In genomic region chrX:121165930-121166359, GRCh38 we compare ENCODE assay signal across 22 cellular contexts.
DNase-seq lines count a peak whose midpoint lies in the region; ATAC-seq, FAIRE-seq and TF ChIP-seq lines count a peak whose summit lies in the region.
"Had no signal": no experiment of that assay in that cellular context is flagged by ENCODE, and none has a peak within 500 bp of the region (broad histone marks: within the 10 kb centered on the region; RNA-seq: fewer than 3 reads in every experiment).

No MANE protein-coding gene starts in this region.

- POLR2A ChIA-PET in A549 (lab: Yijun Ruan, JAX), result no interaction called here
- POLR2A ChIA-PET in K562 (lab: Yijun Ruan, JAX), result no interaction called here

- no peak for ATAC-seq in A549
- ATAC-seq in K562, result no peak
- no peak for ATAC-seq in GM21528 (IDR thresholded peaks at IDR 0.05; ENCODE audit: low FRiP score, unreplicated experiment)
- ATAC-seq: CD8-positive, alpha-beta T cell; GM12878 had no signal

- H4K20me1 ChIP-seq in K562 (replicated peaks; ENCODE audit: control insufficient read depth, insufficient read depth, low read length), result no peaks in the 10 kb centered on the region
- H4K20me1 ChIP-seq: BLaER1 had no signal

- CTCF ChIA-PET in A549 (lab: Yijun Ruan, JAX), result no interaction called here
- CTCF ChIA-PET in K562 (lab: Yijun Ruan, JAX; ENCODE audit: low intra/inter-chr PET ratio), result no interaction called here

- no peak overlapping the region for H3K9ac ChIP-seq in K562 (ENCODE audit: insufficient read depth in 1 of 2, low read depth in 2 of 2, low read length in 2 of 2)
- H3K9ac ChIP-seq: BLaER1 had no signal

- DNase-seq in A549 (ENCODE audit: low read depth in 1 of 2, low spot score in 1 of 2), result no peak
- peak; percentile 31 for DNase-seq in OCI-M1 (lab: John Stamatoyannopoulos, UW)
- DNase-seq in K562 (ENCODE audit: extremely low read depth in 1 of 4, low spot score in 3 of 4), result no peak
- peak; percentile 15 for DNase-seq in iris pigment epithelial cell (ENCODE audit: low read depth)
- no peak for DNase-seq in activated naive CD4-positive, alpha-beta T cell treated with anti-CD3 and anti-CD28 coated beads, Interleukin-2, amount 50 U/mL, for 16 hours
- DNase-seq in cerebellar nuclear complex (lab: John Stamatoyannopoulos, UW), result no peak
- no peak for DNase-seq in activated CD4-positive, CD25-positive, alpha-beta regulatory T cell (lab: John Stamatoyannopoulos, UW)
- DNase-seq: Caco-2; CD4-positive, CD25-positive, alpha-beta regulatory T cell; CD8-positive, alpha-beta T cell; DMS153; DMS79; EL; GDM1; GOT3; HFFc6 had no signal

- no peak for TF ChIP-seq CTCF in A549 (IDR thresholded peaks at IDR 0.05)
- no peak for TF ChIP-seq CTCF in K562 (IDR thresholded peaks at IDR 0.05 in 2 of 3, conservative IDR thresholded peaks at IDR 0.05 in 1 of 3; ENCODE audit: insufficient read depth in 2 of 3, low read depth in 1 of 3, low read length in 3 of 3)

- H3K27ac ChIP-seq in A549 (no peak overlapping the region), K562 (ENCODE audit: extremely low read depth, low read depth, low read length) (no peak overlapping the region)
- H3K27ac ChIP-seq: BLaER1, C4-2B had no signal

- H3K27me3 ChIP-seq in K562 (ENCODE audit: control insufficient read depth in 2 of 2, insufficient read depth in 2 of 2, low read length in 2 of 2), result no peaks in the 10 kb centered on the region
- H3K27me3 ChIP-seq: BLaER1 had no signal

- TF ChIP-seq POLR2A in A549 (IDR thresholded peaks at IDR 0.05; ENCODE audit: low read length), result no peak
- TF ChIP-seq POLR2A in K562 (conservative IDR thresholded peaks at IDR 0.05), result no peak

- in situ Hi-C loops in K562 (cut with MboI), result no loop called here

- H3K9me1 ChIP-seq in K562 (ENCODE audit: control insufficient read depth, insufficient read depth, low read length), result no peaks in the 10 kb centered on the region

- H3K9me3 ChIP-seq in A549 (no peaks in the 10 kb centered on the region), K562 (replicated peaks; ENCODE audit: control insufficient read depth, insufficient read depth, low read depth, low read length) (no peaks in the 10 kb centered on the region)
- H3K9me3 ChIP-seq: BLaER1, Caco-2, HAP-1 had no signal

- 11% methylated on average over 2 of the region's 2 CpGs for WGBS in A549 (ENCODE audit: missing lambda C conversion rate)
- WGBS in K562 (ENCODE audit: insufficient coverage, low coverage, missing lambda C conversion rate), result 4% methylated on average over 2 of the region's 2 CpGs

- H3K36me3 ChIP-seq in K562 (ENCODE audit: control insufficient read depth, insufficient read depth, low read length), result no peaks in the 10 kb centered on the region
- H3K36me3 ChIP-seq: BLaER1, HAP-1 had no signal

- H3K4me3 ChIP-seq in A549 (no peak overlapping the region), K562 (no peak overlapping the region)
- H3K4me3 ChIP-seq: BLaER1, GM12878, HAP-1 had no signal

- no peak for TF ChIP-seq RAD21 in A549 (conservative IDR thresholded peaks at IDR 0.05 in 1 of 2, IDR thresholded peaks at IDR 0.05 in 1 of 2)
- TF ChIP-seq RAD21 in K562 (CRISPR knock-in tag; conservative IDR thresholded peaks at IDR 0.05 in 1 of 2, IDR thresholded peaks at IDR 0.05 in 1 of 2), result no peak

- H3K79me2 ChIP-seq in K562 (ENCODE audit: control insufficient read depth, insufficient read depth, low read length), result no peaks in the 10 kb centered on the region

- FAIRE-seq in A549 (lab: Jason Lieb, UNC) (peak; percentile 74), K562 (lab: Jason Lieb, UNC) (no peak)
- FAIRE-seq: GM12878, H54 had no signal

- no TSS peak for BruUV-seq in K562 (replicated peaks; lab: Mats Ljungman, UMichigan)

- no peaks in the 10 kb centered on the region for H3K4me1 ChIP-seq in A549
- peaks cover 0 to 16% of the 10 kb centered on the region in 2 experiments; a peak in 3 of 5 replicates for H3K4me1 ChIP-seq in K562 (replicated peaks in 1 of 2; ENCODE audit: control insufficient read depth in 2 of 2, insufficient read depth in 2 of 2, low read length in 2 of 2)
- H3K4me1 ChIP-seq: BLaER1, Caco-2 had no signal

- H3K4me2 ChIP-seq in A549, result no peak overlapping the region
- H3K4me2 ChIP-seq in K562 (ENCODE audit: insufficient read depth, low read length), result peak overlapping the region; percentile 4; the same call in 1 of the 2 replicates
- H3K4me2 ChIP-seq: BLaER1 had no signal

- intact Hi-C loops in K562 (cut with micrococcal nuclease), result no loop called here

- no peak overlapping the region for H2AFZ ChIP-seq in K562 (ENCODE audit: low read depth, low read length)

- TF ChIP-seq EP300 in A549 (IDR thresholded peaks at IDR 0.05) (no peak), K562 (IDR thresholded peaks at IDR 0.05; ENCODE audit: low read length) (peak; percentile 59)

TF ChIP-seq in A549, 52 proteins besides CTCF, POLR2A, EP300 and RAD21:
- TF ChIP-seq HEYL (CRISPR knock-in tag; IDR thresholded peaks at IDR 0.05), result no peak

TF ChIP-seq in K562, 482 proteins besides CTCF, POLR2A, EP300 and RAD21 (continues in another document):
- TF ChIP-seq RCOR1 (IDR thresholded peaks at IDR 0.05; ENCODE audit: borderline replicate concordance in 1 of 2, low read depth in 2 of 2, low read length in 2 of 2) (0 out of 4 replicates have a peak, but pooled peaks of 1 of the 2 experiments have one; percentile 2), CEBPG (CRISPR knock-in tag; IDR thresholded peaks at IDR 0.05) (no peak), CEBPG (tag; conservative IDR thresholded peaks at IDR 0.05 in 1 of 2, IDR thresholded peaks at IDR 0.05 in 1 of 2) (peak in 1 of 2 experiments; percentile 87; a peak in 2 of 4 replicates), CBFA2T3 (IDR thresholded peaks at IDR 0.05) (peak; percentile 71), C11orf30 (IDR thresholded peaks at IDR 0.05; ENCODE audit: low read depth) (peak; percentile 60), ZNF316 (IDR thresholded peaks at IDR 0.05) (peak; percentile 64), HBP1 (CRISPR knock-in tag; IDR thresholded peaks at IDR 0.05) (no peak), TAL1 (IDR thresholded peaks at IDR 0.05) (peak; percentile 66), EHMT2 (IDR thresholded peaks at IDR 0.05) (no peak), EP400 (IDR thresholded peaks at IDR 0.05) (peak; percentile 39; the same call in 1 of the 2 replicates), DPF2 (IDR thresholded peaks at IDR 0.05) (peak; percentile 52; the same call in 1 of the 2 replicates), OTX1 (CRISPR knock-in tag; IDR thresholded peaks at IDR 0.05) (no peak), HIVEP1 (CRISPR knock-in tag; IDR thresholded peaks at IDR 0.05) (no peak), MAFG (tag; conservative IDR thresholded peaks at IDR 0.05) (peak; percentile 31; the same call in 1 of the 2 replicates), TCF3 (CRISPR knock-in tag; IDR thresholded peaks at IDR 0.05) (0 out of 2 replicates have a peak, but pooled peaks have one; percentile 15), TEAD4 (IDR thresholded peaks at IDR 0.05; ENCODE audit: low read length) (peak; percentile 45; the same call in 1 of the 2 replicates), TEAD4 (CRISPR knock-in tag; IDR thresholded peaks at IDR 0.05; ENCODE audit: borderline replicate concordance) (no peak), ZNF175 (CRISPR knock-in tag; IDR thresholded peaks at IDR 0.05; ENCODE audit: low read depth) (peak; percentile 52), ARID1B (IDR thresholded peaks at IDR 0.05) (peak; percentile 79), ZNF584 (CRISPR knock-in tag; IDR thresholded peaks at IDR 0.05; ENCODE audit: low read depth) (0 out of 2 replicates have a peak, but pooled peaks have one; percentile 52), SMAD4 (CRISPR knock-in tag; conservative IDR thresholded peaks at IDR 0.05) (peak; percentile 98), CBFA2T2 (conservative IDR thresholded peaks at IDR 0.05) (peak; percentile 47), ZNF224 (CRISPR knock-in tag; IDR thresholded peaks at IDR 0.05) (no peak), ZNF589 (CRISPR knock-in tag; IDR thresholded peaks at IDR 0.05; ENCODE audit: low read depth) (peak; percentile 60; the same call in 1 of the 2 replicates), MCM2 (IDR thresholded peaks at IDR 0.05; ENCODE audit: low read depth) (no peak), NCOR1 (IDR thresholded peaks at IDR 0.05) (peak; percentile 81), TBL1XR1 (IDR thresholded peaks at IDR 0.05; ENCODE audit: low read length in 2 of 2) (peak in 1 of 2 experiments; percentile 56; a peak in 1 of 4 replicates), ZNF217 (CRISPR knock-in tag; IDR thresholded peaks at IDR 0.05) (no peak), SMARCA4 (IDR thresholded peaks at IDR 0.05) (peak; percentile 64; the same call in 1 of the 2 replicates), POLR2H (tag; IDR thresholded peaks at IDR 0.05; ENCODE audit: low read depth) (peak; percentile 28; the same call in 1 of the 2 replicates), FOSL1 (tag; conservative IDR thresholded peaks at IDR 0.05) (peak; percentile 87)
- TF ChIP-seq, protein P1, sequence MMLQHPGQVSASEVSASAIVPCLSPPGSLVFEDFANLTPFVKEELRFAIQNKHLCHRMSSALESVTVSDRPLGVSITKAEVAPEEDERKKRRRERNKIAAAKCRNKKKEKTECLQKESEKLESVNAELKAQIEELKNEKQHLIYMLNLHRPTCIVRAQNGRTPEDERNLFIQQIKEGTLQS (IDR thresholded peaks at IDR 0.05), result peak; percentile 70
- TF ChIP-seq, protein P1 (CRISPR knock-in tag; conservative IDR thresholded peaks at IDR 0.05), result no peak

Comparison
In these comparisons a context has a peak if more than half of its experiments do, and no peak if none do; other contexts are left out.
1. DNase-seq: peak in OCI-M1 (single experiment) and iris pigment epithelial cell (single experiment); none in A549 (0 of 2), K562 (0 of 4), activated naive CD4-positive, alpha-beta T cell treated with anti-CD3 and anti-CD28 coated beads, Interleukin-2, amount 50 U/mL, for 16 hours (single experiment), cerebellar nuclear complex (0 of 2) and activated CD4-positive, CD25-positive, alpha-beta regulatory T cell (0 of 4).
2. Of the 35 proteins assayed by ChIP-seq in both K562 and A549: peak only in K562: EP300; only in A549: none; in both: none; in neither: 32; mixed calls (peak in some experiments, not most) for 2.